ENCODE assay signal across 8 cellular contexts in the genomic region with DNA sequence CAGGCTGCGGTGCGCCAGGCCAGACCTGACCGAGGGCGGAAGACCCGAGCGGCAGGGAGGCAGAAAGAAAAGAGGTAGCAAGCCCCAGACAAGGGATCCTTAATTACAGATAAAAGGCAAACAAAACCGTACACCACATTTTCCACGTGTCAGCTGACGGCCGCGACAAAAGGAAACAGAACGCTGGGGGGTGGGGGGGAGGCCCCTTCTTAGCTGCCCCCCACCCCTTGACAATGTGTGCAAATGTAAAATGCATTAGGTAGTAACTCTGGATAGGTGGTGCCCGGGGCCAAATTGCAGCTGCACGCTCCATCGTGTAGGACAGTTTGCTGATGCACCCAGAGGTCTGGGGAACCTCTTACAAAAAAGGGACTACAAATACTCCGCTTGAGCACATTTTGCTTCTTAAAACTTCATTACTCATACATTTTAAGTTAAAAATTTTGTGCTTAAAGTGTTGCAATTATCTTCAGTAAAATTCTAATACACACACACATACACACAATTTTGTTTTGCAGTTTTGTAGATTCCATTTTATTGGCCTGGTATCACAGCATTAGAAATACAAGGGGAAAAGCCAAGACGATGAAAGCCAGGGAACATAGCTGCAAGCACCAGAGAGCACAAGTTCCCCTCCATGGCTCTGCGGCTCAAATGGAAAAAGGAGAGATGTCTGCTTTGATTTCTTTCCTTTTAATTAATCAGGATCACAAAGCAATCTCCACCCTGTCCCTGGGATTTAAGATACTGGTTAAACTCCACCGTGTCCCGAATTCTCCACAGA.
DNase-seq lines count a peak whose midpoint lies in the region; FAIRE-seq and TF ChIP-seq lines count a peak whose summit lies in the region.

No MANE protein-coding gene starts in this region.

- H3K4me3 ChIP-seq in GM06990 (replicated peaks; ENCODE audit: low read depth, low read length) (peak overlapping the region; percentile 59), OCI-LY7 (ENCODE audit: low read depth, low read length, poor library complexity, severe bottlenecking) (no peak overlapping the region), fibroblast of lung (replicated peaks in 1 of 4; ENCODE audit: control extremely low read depth in 1 of 4, insufficient read depth in 1 of 4, low read depth in 3 of 4, low read length in 4 of 4) (peak overlapping the region; percentile 37 to 63 (median 52)), osteoblast (ENCODE audit: insufficient read depth, low read length) (peak overlapping the region; percentile 74)

- intact Hi-C loops in OCI-LY7 (cut with micrococcal nuclease; ENCODE audit: unreplicated experiment), result no loop called here

- H3K4me1 ChIP-seq in OCI-LY7 (ENCODE audit: insufficient read depth, low read length, poor library complexity, severe bottlenecking) (no peaks in the 10 kb centered on the region), fibroblast of lung (ENCODE audit: control insufficient read depth, extremely low read depth, insufficient read depth, low read length) (peaks cover 4% of the 10 kb centered on the region), osteoblast (ENCODE audit: insufficient read depth, low read length) (peaks cover 9% of the 10 kb centered on the region)

- H3K27me3 ChIP-seq in GM06990 (replicated peaks; ENCODE audit: control insufficient read depth, insufficient read depth, low read length), result peaks cover 2% of the 10 kb centered on the region; the same call in 1 of the 2 replicates
- H3K27me3 ChIP-seq in fibroblast of lung (ENCODE audit: control insufficient read depth, insufficient read depth, low read length), result no peaks in the 10 kb centered on the region
- no peaks in the 10 kb centered on the region for H3K27me3 ChIP-seq in osteoblast (ENCODE audit: insufficient read depth, low read length)

- POLR2A ChIA-PET in OCI-LY7 (lab: Charles Lee), result no interaction called here

- no peaks in the 10 kb centered on the region for H3K79me2 ChIP-seq in OCI-LY7 (ENCODE audit: insufficient read depth, low read depth, low read length)
- no peaks in the 10 kb centered on the region for H3K79me2 ChIP-seq in fibroblast of lung (ENCODE audit: control insufficient read depth, insufficient read depth, low read length)
- no peaks in the 10 kb centered on the region for H3K79me2 ChIP-seq in osteoblast (ENCODE audit: insufficient read depth, low read length)

- H3K36me3 ChIP-seq in GM06990 (ENCODE audit: control insufficient read depth, insufficient read depth, low read length), result no peaks in the 10 kb centered on the region
- H3K36me3 ChIP-seq in OCI-LY7 (ENCODE audit: insufficient read depth, low read length), result no peaks in the 10 kb centered on the region
- no peaks in the 10 kb centered on the region for H3K36me3 ChIP-seq in fibroblast of lung (ENCODE audit: control insufficient read depth, insufficient read depth, low read length)
- H3K36me3 ChIP-seq in osteoblast (ENCODE audit: insufficient read depth, low read length), result no peaks in the 10 kb centered on the region

- H3K9me2 ChIP-seq in OCI-LY7 (ENCODE audit: insufficient read depth, low read length), result no peaks in the 10 kb centered on the region

- no peak for DNase-seq in GM06990 (ENCODE audit: extremely low read depth, insufficient read length)
- peak; percentile 58 for DNase-seq in HCEC 1CT
- no peak for DNase-seq in OCI-LY7 (ENCODE audit: low spot score)
- peak in 1 of 2 donors; percentile 53 for DNase-seq in fibroblast of lung (ENCODE audit: low read depth in 2 of 2)
- peak; percentile 75 for DNase-seq in osteoblast (ENCODE audit: insufficient read length, low spot score, missing footprints)
- no peak for DNase-seq in NCI-H1048 (lab: John Stamatoyannopoulos, UW)
- DNase-seq in H54 (ENCODE audit: insufficient read length, low spot score), result no peak
- no peak for DNase-seq in D341Med (ENCODE audit: low spot score)

- CTCF ChIA-PET in OCI-LY7 (lab: Charles Lee; ENCODE audit: unreplicated experiment), result no interaction called here

- FAIRE-seq in H54 (lab: Jason Lieb, UNC), result no peak

- peak overlapping the region; percentile 18; the same call in 1 of the 2 replicates for H3K4me2 ChIP-seq in OCI-LY7 (ENCODE audit: low read length)
- H3K4me2 ChIP-seq in fibroblast of lung (ENCODE audit: extremely low read depth, insufficient read depth, low read length), result peak overlapping the region; percentile 88
- peak overlapping the region; percentile 91 for H3K4me2 ChIP-seq in osteoblast (ENCODE audit: insufficient read depth, low read length)

- BruUV-seq in OCI-LY7 (replicated peaks; lab: Mats Ljungman, UMichigan), result no TSS peak

- H3K9me3 ChIP-seq in OCI-LY7 (ENCODE audit: low read length) (no peaks in the 10 kb centered on the region), fibroblast of lung (ENCODE audit: control insufficient read depth, insufficient read depth, low read depth, low read length) (no peaks in the 10 kb centered on the region), osteoblast (ENCODE audit: low read depth, low read length) (no peaks in the 10 kb centered on the region)

- peak overlapping the region; percentile 62 for H3K9ac ChIP-seq in fibroblast of lung (ENCODE audit: insufficient read depth, low read length)

- H4K20me1 ChIP-seq in OCI-LY7 (ENCODE audit: insufficient read depth, low read length) (no peaks in the 10 kb centered on the region), fibroblast of lung (ENCODE audit: control insufficient read depth, extremely low read depth, insufficient read depth, low read length) (no peaks in the 10 kb centered on the region), osteoblast (ENCODE audit: insufficient read depth, low read length) (no peaks in the 10 kb centered on the region)

- TF ChIP-seq POLR2A in H54 (IDR thresholded peaks at IDR 0.05; ENCODE audit: low read depth, low read length), result no peak

- no peak overlapping the region for H2AFZ ChIP-seq in OCI-LY7 (ENCODE audit: low read length)
- H2AFZ ChIP-seq in fibroblast of lung (ENCODE audit: low read length), result peak overlapping the region; percentile 85
- H2AFZ ChIP-seq in osteoblast (ENCODE audit: low read length), result peak overlapping the region; percentile 76

- no peak for TF ChIP-seq CTCF in GM06990 (IDR thresholded peaks at IDR 0.05; ENCODE audit: insufficient read depth, low read length, poor library complexity, severe bottlenecking)
- no peak for TF ChIP-seq CTCF in OCI-LY7 (conservative IDR thresholded peaks at IDR 0.05; ENCODE audit: low read length)
- TF ChIP-seq CTCF in fibroblast of lung (conservative IDR thresholded peaks at IDR 0.05 in 1 of 2, IDR thresholded peaks at IDR 0.05 in 1 of 2; ENCODE audit: low read depth in 1 of 2, low read length in 2 of 2), result no peak
- no peak for TF ChIP-seq CTCF in osteoblast (IDR thresholded peaks at IDR 0.05; ENCODE audit: extremely low read depth, low read depth, low read length)

- no peak overlapping the region for H3K27ac ChIP-seq in OCI-LY7 (ENCODE audit: low read depth, low read length, poor library complexity, severe bottlenecking)
- H3K27ac ChIP-seq in fibroblast of lung (ENCODE audit: insufficient read depth, low read length), result peak overlapping the region; percentile 33
- no peak overlapping the region for H3K27ac ChIP-seq in osteoblast (ENCODE audit: low read depth, low read length)

Comparison
In these comparisons a context has a peak if more than half of its experiments do, and no peak if none do; other contexts are left out.
1. DNase-seq: peak in HCEC 1CT (single experiment) and osteoblast (single experiment); none in GM06990 (single experiment), OCI-LY7 (single experiment), NCI-H1048 (single experiment), H54 (single experiment) and D341Med (single experiment).
2. H3K4me2 ChIP-seq: peak in every context shown above with its lines; median percentile 91 in osteoblast; 88 in fibroblast of lung; 18 in OCI-LY7.